In genomic region chr3:89252865-89253264, GRCh38 we compare ENCODE assay signal across 24 cellular contexts.
"Had no signal": no experiment of that assay in that cellular context is flagged by ENCODE, and none has a peak within 500 bp of the region (broad histone marks: within the 10 kb centered on the region; RNA-seq: fewer than 3 reads in every experiment).

No MANE protein-coding gene starts in this region.

- H2AFZ ChIP-seq: parathyroid adenoma had no signal

- H3K36me3 ChIP-seq: lower lobe of right lung, right atrium auricular region, suprapubic skin, transverse colon, upper lobe of right lung, uterus had no signal

- H3K9ac ChIP-seq: parathyroid adenoma had no signal

- H3K27me3 ChIP-seq: right atrium auricular region, suprapubic skin, transverse colon, upper lobe of right lung, uterus had no signal

- H3K4me3 ChIP-seq: lower lobe of right lung, right atrium auricular region, smooth muscle cell, suprapubic skin, transverse colon, upper lobe of right lung, uterus had no signal

- ATAC-seq: effector memory CD8-positive, alpha-beta T cell; left colon; left ventricle myocardium superior; lower lobe of right lung; natural killer cell; sciatic nerve; stimulated activated naive CD8-positive, alpha-beta T cell treated with anti-CD3 and anti-CD28 coated beads, Interleukin-15, amount 100 ng/mL, for 72 hours; upper lobe of right lung had no signal

- H3K4me2 ChIP-seq: smooth muscle cell had no signal

- H3K9me3 ChIP-seq: lower lobe of right lung, right atrium auricular region, suprapubic skin, transverse colon, upper lobe of right lung, uterus had no signal

- DNase-seq: cortex of kidney; effector memory CD8-positive, alpha-beta T cell; hypothalamus; immature natural killer cell; islet precursor cell; kidney glomerular epithelial cell; left colon; left ventricle myocardium superior; lower lobe of right lung; natural killer cell; stimulated activated CD4-positive, alpha-beta T cell treated with anti-CD3 and anti-CD28 coated beads, Interleukin-12 subunit alpha, Interleukin-12 subunit beta, amount 100 ng/mL, for 4 hours; stimulated activated CD4-positive, alpha-beta T cell treated with anti-CD3 and anti-CD28 coated beads, Interleukin-1b, Interleukin-23, amount 100 ng/mL, for 48 hours; stimulated activated CD4-positive, alpha-beta T cell treated with anti-CD3 and anti-CD28 coated beads, Interleukin-4, amount 100 ng/mL, for 1 hour; stimulated activated CD8-positive, alpha-beta memory T cell treated with anti-CD3 and anti-CD28 coated beads, Interleukin-4, amount 100 ng/mL, for 48 hours; stimulated activated naive CD4-positive, alpha-beta T cell; stimulated activated naive CD8-positive, alpha-beta T cell treated with anti-CD3 and anti-CD28 coated beads, Interleukin-15, amount 100 ng/mL, for 72 hours; transverse colon; upper lobe of right lung; uterus had no signal

- H3K79me2 ChIP-seq: parathyroid adenoma had no signal

- H3K27ac ChIP-seq: lower lobe of right lung, parathyroid adenoma, right atrium auricular region, suprapubic skin, transverse colon, upper lobe of right lung, uterus had no signal

- H3K4me1 ChIP-seq: lower lobe of right lung, parathyroid adenoma, right atrium auricular region, suprapubic skin, transverse colon, upper lobe of right lung, uterus had no signal
